In the genomic region with DNA sequence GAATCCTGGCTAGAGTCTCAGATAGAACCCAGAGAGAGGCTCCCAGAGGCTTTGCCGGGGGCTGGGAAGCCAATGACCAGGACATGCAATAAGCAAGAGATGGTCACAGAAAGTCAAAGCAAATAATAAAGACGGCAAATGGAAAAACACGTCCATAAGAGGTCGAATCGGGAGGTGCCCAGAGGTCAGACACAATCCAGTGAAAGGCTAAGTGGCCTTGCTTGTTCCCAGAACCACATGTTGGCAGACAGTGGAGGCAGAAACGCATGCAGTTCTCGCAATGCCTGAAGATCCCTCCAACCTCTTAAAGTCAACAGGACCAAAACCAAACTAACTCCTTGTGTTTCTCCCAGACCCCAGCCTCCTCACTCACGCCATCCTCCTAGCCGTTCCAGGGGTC, we compare ENCODE assay signal across 2 cellular contexts.
TF ChIP-seq lines count a peak whose summit lies in the region.

No MANE protein-coding gene starts in this region.

TF ChIP-seq in A549, 52 proteins besides CTCF, POLR2A, EP300 and RAD21:
- TF ChIP-seq MYC (IDR thresholded peaks at IDR 0.05; ENCODE audit: borderline replicate concordance, low read length) (no peak), CEBPB (IDR thresholded peaks at IDR 0.05) (no peak), ZC3H11A (IDR thresholded peaks at IDR 0.05) (no peak)
- TF ChIP-seq, protein P1, sequence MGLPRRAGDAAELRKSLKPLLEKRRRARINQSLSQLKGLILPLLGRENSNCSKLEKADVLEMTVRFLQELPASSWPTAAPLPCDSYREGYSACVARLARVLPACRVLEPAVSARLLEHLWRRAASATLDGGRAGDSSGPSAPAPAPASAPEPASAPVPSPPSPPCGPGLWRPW (IDR thresholded peaks at IDR 0.05): no peak
- TF ChIP-seq, protein P2, sequence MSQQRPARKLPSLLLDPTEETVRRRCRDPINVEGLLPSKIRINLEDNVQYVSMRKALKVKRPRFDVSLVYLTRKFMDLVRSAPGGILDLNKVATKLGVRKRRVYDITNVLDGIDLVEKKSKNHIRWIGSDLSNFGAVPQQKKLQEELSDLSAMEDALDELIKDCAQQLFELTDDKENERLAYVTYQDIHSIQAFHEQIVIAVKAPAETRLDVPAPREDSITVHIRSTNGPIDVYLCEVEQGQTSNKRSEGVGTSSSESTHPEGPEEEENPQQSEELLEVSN (IDR thresholded peaks at IDR 0.05; ENCODE audit: borderline replicate concordance, low read depth): no peak
- TF ChIP-seq, protein P3, sequence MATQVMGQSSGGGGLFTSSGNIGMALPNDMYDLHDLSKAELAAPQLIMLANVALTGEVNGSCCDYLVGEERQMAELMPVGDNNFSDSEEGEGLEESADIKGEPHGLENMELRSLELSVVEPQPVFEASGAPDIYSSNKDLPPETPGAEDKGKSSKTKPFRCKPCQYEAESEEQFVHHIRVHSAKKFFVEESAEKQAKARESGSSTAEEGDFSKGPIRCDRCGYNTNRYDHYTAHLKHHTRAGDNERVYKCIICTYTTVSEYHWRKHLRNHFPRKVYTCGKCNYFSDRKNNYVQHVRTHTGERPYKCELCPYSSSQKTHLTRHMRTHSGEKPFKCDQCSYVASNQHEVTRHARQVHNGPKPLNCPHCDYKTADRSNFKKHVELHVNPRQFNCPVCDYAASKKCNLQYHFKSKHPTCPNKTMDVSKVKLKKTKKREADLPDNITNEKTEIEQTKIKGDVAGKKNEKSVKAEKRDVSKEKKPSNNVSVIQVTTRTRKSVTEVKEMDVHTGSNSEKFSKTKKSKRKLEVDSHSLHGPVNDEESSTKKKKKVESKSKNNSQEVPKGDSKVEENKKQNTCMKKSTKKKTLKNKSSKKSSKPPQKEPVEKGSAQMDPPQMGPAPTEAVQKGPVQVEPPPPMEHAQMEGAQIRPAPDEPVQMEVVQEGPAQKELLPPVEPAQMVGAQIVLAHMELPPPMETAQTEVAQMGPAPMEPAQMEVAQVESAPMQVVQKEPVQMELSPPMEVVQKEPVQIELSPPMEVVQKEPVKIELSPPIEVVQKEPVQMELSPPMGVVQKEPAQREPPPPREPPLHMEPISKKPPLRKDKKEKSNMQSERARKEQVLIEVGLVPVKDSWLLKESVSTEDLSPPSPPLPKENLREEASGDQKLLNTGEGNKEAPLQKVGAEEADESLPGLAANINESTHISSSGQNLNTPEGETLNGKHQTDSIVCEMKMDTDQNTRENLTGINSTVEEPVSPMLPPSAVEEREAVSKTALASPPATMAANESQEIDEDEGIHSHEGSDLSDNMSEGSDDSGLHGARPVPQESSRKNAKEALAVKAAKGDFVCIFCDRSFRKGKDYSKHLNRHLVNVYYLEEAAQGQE (IDR thresholded peaks at IDR 0.05): no peak

TF ChIP-seq in IMR-90, 13 proteins besides CTCF, POLR2A, EP300 and RAD21:
- no peak for TF ChIP-seq CHD1 (IDR thresholded peaks at IDR 0.05; ENCODE audit: low read depth, low read length)
- TF ChIP-seq RCOR1 (IDR thresholded peaks at IDR 0.05; ENCODE audit: insufficient replicate concordance, low read length): no peak
- TF ChIP-seq, protein P4, sequence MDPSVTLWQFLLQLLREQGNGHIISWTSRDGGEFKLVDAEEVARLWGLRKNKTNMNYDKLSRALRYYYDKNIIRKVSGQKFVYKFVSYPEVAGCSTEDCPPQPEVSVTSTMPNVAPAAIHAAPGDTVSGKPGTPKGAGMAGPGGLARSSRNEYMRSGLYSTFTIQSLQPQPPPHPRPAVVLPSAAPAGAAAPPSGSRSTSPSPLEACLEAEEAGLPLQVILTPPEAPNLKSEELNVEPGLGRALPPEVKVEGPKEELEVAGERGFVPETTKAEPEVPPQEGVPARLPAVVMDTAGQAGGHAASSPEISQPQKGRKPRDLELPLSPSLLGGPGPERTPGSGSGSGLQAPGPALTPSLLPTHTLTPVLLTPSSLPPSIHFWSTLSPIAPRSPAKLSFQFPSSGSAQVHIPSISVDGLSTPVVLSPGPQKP (IDR thresholded peaks at IDR 0.05; ENCODE audit: borderline replicate concordance, low read depth, low read length): no peak
- TF ChIP-seq MAFK (IDR thresholded peaks at IDR 0.05; ENCODE audit: low read depth, low read length): no peak
- TF ChIP-seq MXI1 (IDR thresholded peaks at IDR 0.05; ENCODE audit: borderline replicate concordance, low read depth, low read length): no peak
- TF ChIP-seq RFX5 (IDR thresholded peaks at IDR 0.05; ENCODE audit: low read depth, low read length): no peak
- no peak for TF ChIP-seq SMC3 (IDR thresholded peaks at IDR 0.05; ENCODE audit: low read depth, low read length)
- TF ChIP-seq NFE2L2 (IDR thresholded peaks at IDR 0.05; ENCODE audit: low read depth, low read length): no peak
- TF ChIP-seq, protein P5, sequence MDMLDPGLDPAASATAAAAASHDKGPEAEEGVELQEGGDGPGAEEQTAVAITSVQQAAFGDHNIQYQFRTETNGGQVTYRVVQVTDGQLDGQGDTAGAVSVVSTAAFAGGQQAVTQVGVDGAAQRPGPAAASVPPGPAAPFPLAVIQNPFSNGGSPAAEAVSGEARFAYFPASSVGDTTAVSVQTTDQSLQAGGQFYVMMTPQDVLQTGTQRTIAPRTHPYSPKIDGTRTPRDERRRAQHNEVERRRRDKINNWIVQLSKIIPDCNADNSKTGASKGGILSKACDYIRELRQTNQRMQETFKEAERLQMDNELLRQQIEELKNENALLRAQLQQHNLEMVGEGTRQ (IDR thresholded peaks at IDR 0.05; ENCODE audit: low read depth, low read length): no peak
- no peak for TF ChIP-seq BHLHE40 (IDR thresholded peaks at IDR 0.05; ENCODE audit: low read depth, low read length)
